ENCODE assay signal across 23 cellular contexts in the genomic region with DNA sequence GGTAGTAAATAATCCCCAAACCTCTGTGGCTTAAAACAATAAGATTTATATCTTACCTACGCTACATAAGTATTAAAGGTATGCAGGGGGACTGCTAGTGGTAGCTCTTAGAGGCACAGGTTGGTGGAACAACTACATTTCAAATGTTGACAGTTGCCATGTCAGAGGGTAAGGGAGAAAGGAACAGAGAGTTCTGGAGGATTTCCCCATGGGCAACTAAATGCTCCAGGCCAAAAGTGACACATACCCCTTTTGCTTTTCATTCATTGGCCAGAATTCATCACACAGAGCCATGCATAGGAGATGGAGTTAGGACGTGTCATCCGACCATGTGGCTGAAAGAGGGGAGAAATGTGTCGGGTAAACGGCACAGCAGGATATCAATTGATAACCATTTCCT.
A peak's percentile ranks its signal among the peaks of the same experiment; 100 is the strongest.
DNase-seq lines count a peak whose midpoint lies in the region; ATAC-seq and TF ChIP-seq lines count a peak whose summit lies in the region.
"Had no signal": no experiment of that assay in that cellular context is flagged by ENCODE, and none has a peak within 500 bp of the region (broad histone marks: within the 10 kb centered on the region; RNA-seq: fewer than 3 reads in every experiment).

No MANE protein-coding gene starts in this region.

- H3K4me1 Mint-ChIP-seq in naive thymus-derived CD4-positive, alpha-beta T cell = peaks cover 0 to 2% (median 0%) of the 10 kb centered on the region in 7 donors
- H3K4me1 Mint-ChIP-seq: CD4-positive, alpha-beta memory T cell; IgD-negative memory B cell had no signal

- no peaks in the 10 kb centered on the region for H3K9me3 ChIP-seq in naive thymus-derived CD4-positive, alpha-beta T cell (ENCODE audit: control insufficient read depth in 2 of 3, low read length in 3 of 3)
- H3K9me3 ChIP-seq: BLaER1 treated with 17β-estradiol and CSF1 and Interleukin-3, amounts not matched to agents 10 nM and 100 nM; SK-N-SH had no signal

- no peaks in the 10 kb centered on the region for H3K4me1 ChIP-seq in naive thymus-derived CD4-positive, alpha-beta T cell (ENCODE audit: control insufficient read depth in 2 of 2, insufficient read depth in 2 of 2, low read length in 2 of 2)

- H3K27me3 Mint-ChIP-seq in naive thymus-derived CD4-positive, alpha-beta T cell = peaks cover 0 to 33% (median 3%) of the 10 kb centered on the region in 5 donors

- no peaks in the 10 kb centered on the region for H3K36me3 Mint-ChIP-seq in naive thymus-derived CD4-positive, alpha-beta T cell
- H3K36me3 Mint-ChIP-seq: CD4-positive, alpha-beta memory T cell; IgD-negative memory B cell had no signal

- TF ChIP-seq CTCF in fibroblast of mammary gland (conservative IDR thresholded peaks at IDR 0.05; ENCODE audit: control insufficient read depth, insufficient read depth, low read depth, low read length) = no peak

- peaks cover 0 to 6% (median 0%) of the 10 kb centered on the region in 11 donors for H3K9me3 Mint-ChIP-seq in naive thymus-derived CD4-positive, alpha-beta T cell
- H3K9me3 Mint-ChIP-seq: IgD-negative memory B cell had no signal

- POLR2A ChIA-PET in naive thymus-derived CD4-positive, alpha-beta T cell (lab: Charles Lee) = no interaction called here

- no peak for ATAC-seq in naive thymus-derived CD4-positive, alpha-beta T cell
- ATAC-seq in GM21367 (IDR thresholded peaks at IDR 0.05; ENCODE audit: unreplicated experiment) = no peak

- H3K27ac ChIP-seq in naive thymus-derived CD4-positive, alpha-beta T cell (ENCODE audit: low read depth, low read length) = no peak overlapping the region
- H3K27ac ChIP-seq: BLaER1 treated with 17β-estradiol and CSF1 and Interleukin-3, amounts not matched to agents 10 nM and 100 nM had no signal

- H3K4me3 Mint-ChIP-seq in naive thymus-derived CD4-positive, alpha-beta T cell = no peak overlapping the region
- H3K4me3 Mint-ChIP-seq: CD4-positive, alpha-beta memory T cell; IgD-negative memory B cell had no signal

- intact Hi-C loops in naive thymus-derived CD4-positive, alpha-beta T cell (cut with micrococcal nuclease) = no loop called here

- no peak overlapping the region for H3K4me3 ChIP-seq in fibroblast of mammary gland (ENCODE audit: control insufficient read depth, low read depth, low read length)
- no peak overlapping the region for H3K4me3 ChIP-seq in naive thymus-derived CD4-positive, alpha-beta T cell (ENCODE audit: low read length)
- H3K4me3 ChIP-seq: BLaER1 treated with 17β-estradiol and CSF1 and Interleukin-3, amounts not matched to agents 10 nM and 100 nM had no signal

- DNase-seq in NCI-H345 (lab: John Stamatoyannopoulos, UW) (peak; percentile 19), NCI-H345 treated with DMSO at 0.1 percent for 48 hours (lab: John Stamatoyannopoulos, UW; ENCODE audit: unreplicated experiment) (no peak), NCI-H146 (lab: John Stamatoyannopoulos, UW) (peak; percentile 100), fibroblast of mammary gland (ENCODE audit: low read depth) (peak; percentile 19), renal cortical epithelial cell (ENCODE audit: low read depth) (peak; percentile 74), hepatic stellate cell (ENCODE audit: low spot score) (no peak)
- no peak for DNase-seq in naive thymus-derived CD4-positive, alpha-beta T cell
- DNase-seq: 8988T; Calu3; CD4-positive, alpha-beta memory T cell; DMS153; Karpas-422; MM.1S; NCI-H1048; NCI-H1436 treated with DMSO at 0.1 percent for 48 hours; NCI-H2171; NCI-H446; NK-92 treated with Interleukin-12 subunit alpha and Interleukin-12 subunit beta, amount 100 ng/mL, for 24 hours; SIG-M5; SK-N-SH had no signal

- H3K27ac Mint-ChIP-seq in naive thymus-derived CD4-positive, alpha-beta T cell = no peak overlapping the region
- H3K27ac Mint-ChIP-seq: CD4-positive, alpha-beta memory T cell; IgD-negative memory B cell had no signal

- CTCF ChIA-PET in naive thymus-derived CD4-positive, alpha-beta T cell (lab: Charles Lee) = no interaction called here

- H3K27me3 ChIP-seq in naive thymus-derived CD4-positive, alpha-beta T cell (ENCODE audit: control insufficient read depth in 2 of 2, insufficient read depth in 2 of 2, low read length in 2 of 2) = no peaks in the 10 kb centered on the region
- H3K27me3 ChIP-seq: BLaER1 treated with 17β-estradiol and CSF1 and Interleukin-3, amounts not matched to agents 10 nM and 100 nM had no signal

- H3K36me3 ChIP-seq in naive thymus-derived CD4-positive, alpha-beta T cell (ENCODE audit: control insufficient read depth in 2 of 3, insufficient read depth in 3 of 3, low read length in 3 of 3) = no peaks in the 10 kb centered on the region
- H3K36me3 ChIP-seq: BLaER1 treated with 17β-estradiol and CSF1 and Interleukin-3, amounts not matched to agents 10 nM and 100 nM had no signal

Comparison
In these comparisons a context has a peak if more than half of its experiments do, and no peak if none do; other contexts are left out.
1. DNase-seq: peak in NCI-H345 (single experiment), NCI-H146 (single experiment), fibroblast of mammary gland (single experiment) and renal cortical epithelial cell (single experiment); none in NCI-H345 treated with DMSO at 0.1 percent for 48 hours (single experiment), naive thymus-derived CD4-positive, alpha-beta T cell (0 of 9) and hepatic stellate cell (single experiment).